ENCODE assay signal across 8 cellular contexts in genomic region chr4:3532714-3533336, GRCh38. TPM values are rescaled to one million over a fixed set of nuclear protein-coding genes. Genes with fewer than 3 reads are reported as not detected.
DNase-seq lines count a peak whose midpoint lies in the region; ATAC-seq, FAIRE-seq and TF ChIP-seq lines count a peak whose summit lies in the region.

No MANE protein-coding gene starts in this region.

- H3K4me3 ChIP-seq in BE2C (ENCODE audit: low read depth, low read length): peak overlapping the region; percentile 46
- peak overlapping the region; percentile 86 for H3K4me3 ChIP-seq in K562
- H3K4me3 ChIP-seq in tibial artery: peak overlapping the region; percentile 83 to 87

- ATAC-seq in HG02588 (IDR thresholded peaks at IDR 0.05; ENCODE audit: unreplicated experiment) (peak; percentile 2), K562 (peak; percentile 48), left lobe of liver (peak; percentile 72), HG03135 (IDR thresholded peaks at IDR 0.05; ENCODE audit: unreplicated experiment) (no peak)

- H3K9me3 ChIP-seq in BE2C (no peaks in the 10 kb centered on the region), K562 (replicated peaks; ENCODE audit: control insufficient read depth, insufficient read depth, low read depth, low read length) (no peaks in the 10 kb centered on the region), tibial artery (no peaks in the 10 kb centered on the region)

- TF ChIP-seq EP300 in K562 (IDR thresholded peaks at IDR 0.05; ENCODE audit: low read length): no peak

- 26% methylated on average over 32 of the region's 42 CpGs for WGBS in K562 (ENCODE audit: insufficient coverage, low coverage, missing lambda C conversion rate)

- intact Hi-C loops in K562 (cut with micrococcal nuclease) (no loop called here), tibial artery (cut with DNase I; ENCODE audit: low total_unique reads) (loop anchor here (1.0 kb wide), 1 partner anchor 16 kb away; no protein-coding TSS in a partner anchor)

- H3K9me1 ChIP-seq in K562 (ENCODE audit: control insufficient read depth, insufficient read depth, low read length): no peaks in the 10 kb centered on the region

- H2AFZ ChIP-seq in K562 (ENCODE audit: low read depth, low read length): peak overlapping the region; percentile 81

- DNase-seq in BE2C (no peak), K562 (ENCODE audit: extremely low read depth in 1 of 4, low spot score in 3 of 4) (no peak), left lobe of liver (ENCODE audit: low spot score) (no peak), tibial artery (peak in 1 of 2 donors; percentile 64), GM12891 (ENCODE audit: insufficient read length, low spot score) (no peak), activated gamma-delta T cell (lab: John Stamatoyannopoulos, UW) (no peak)

- POLR2A ChIA-PET in K562 (lab: Yijun Ruan, JAX): interaction anchor here (0.6 kb wide), 2 partner anchors 19 to 202 kb away, joined by 3 read pairs; no protein-coding TSS in a partner anchor

- H3K4me1 ChIP-seq in BE2C (no peaks in the 10 kb centered on the region; the same call in 1 of the 2 replicates), K562 (replicated peaks in 1 of 2; ENCODE audit: control insufficient read depth in 2 of 2, insufficient read depth in 2 of 2, low read length in 2 of 2) (peaks cover 9 to 40% of the 10 kb centered on the region in 2 experiments; a peak in 4 of 5 replicates), tibial artery (peaks cover 0 to 29% (median 25%) of the 10 kb centered on the region in 4 donors)

- H3K27ac ChIP-seq in K562 (ENCODE audit: extremely low read depth, low read depth, low read length) (no peak overlapping the region), tibial artery (peak overlapping the region; percentile 70 to 79)

- no TSS peak for BruUV-seq in K562 (replicated peaks; lab: Mats Ljungman, UMichigan)

- H4K20me1 ChIP-seq in K562 (replicated peaks; ENCODE audit: control insufficient read depth, insufficient read depth, low read length): peaks cover 26% of the 10 kb centered on the region

- no peak for TF ChIP-seq RAD21 in K562 (CRISPR knock-in tag; conservative IDR thresholded peaks at IDR 0.05 in 1 of 2, IDR thresholded peaks at IDR 0.05 in 1 of 2)

- in situ Hi-C loops in K562 (cut with MboI): no loop called here

- no peak for TF ChIP-seq POLR2A in K562 (conservative IDR thresholded peaks at IDR 0.05)
- no peak for TF ChIP-seq POLR2A in GM12891 (IDR thresholded peaks at IDR 0.05; ENCODE audit: low read depth, low read length)

- peak overlapping the region in 1 of 2 experiments; percentile 80; a peak in 2 of 4 replicates for H3K9ac ChIP-seq in K562 (ENCODE audit: insufficient read depth in 1 of 2, low read depth in 2 of 2, low read length in 2 of 2)

- peak overlapping the region; percentile 95 for H3K4me2 ChIP-seq in K562 (ENCODE audit: insufficient read depth, low read length)

- H3K36me3 ChIP-seq in BE2C: peaks cover 11% of the 10 kb centered on the region; the same call in 1 of the 2 replicates
- H3K36me3 ChIP-seq in K562 (ENCODE audit: control insufficient read depth, insufficient read depth, low read length): peaks cover 24% of the 10 kb centered on the region; the same call in 2 of the 3 replicates
- peaks cover 0 to 16% (median 6%) of the 10 kb centered on the region in 3 donors for H3K36me3 ChIP-seq in tibial artery

- FAIRE-seq in K562 (lab: Jason Lieb, UNC) (no peak), GM12891 (lab: Jason Lieb, UNC) (no peak)

- CTCF ChIA-PET in K562 (lab: Yijun Ruan, JAX; ENCODE audit: low intra/inter-chr PET ratio): no interaction called here

- H3K27me3 ChIP-seq in BE2C: no peaks in the 10 kb centered on the region
- peaks cover 5 to 15% of the 10 kb centered on the region in 2 experiments; a peak in 3 of 5 replicates for H3K27me3 ChIP-seq in K562 (ENCODE audit: control insufficient read depth in 2 of 2, insufficient read depth in 2 of 2, low read length in 2 of 2)
- no peaks in the 10 kb centered on the region for H3K27me3 ChIP-seq in tibial artery

- TF ChIP-seq CTCF in BE2C (IDR thresholded peaks at IDR 0.05; ENCODE audit: low read depth, low read length) (no peak), K562 (IDR thresholded peaks at IDR 0.05 in 2 of 3, conservative IDR thresholded peaks at IDR 0.05 in 1 of 3; ENCODE audit: insufficient read depth in 2 of 3, low read depth in 1 of 3, low read length in 3 of 3) (no peak), tibial artery (IDR thresholded peaks at IDR 0.05) (no peak)

- peaks cover 39% of the 10 kb centered on the region for H3K79me2 ChIP-seq in K562 (ENCODE audit: control insufficient read depth, insufficient read depth, low read length)

TF ChIP-seq in K562, 482 proteins besides CTCF, POLR2A, EP300 and RAD21:
- TF ChIP-seq ZNF324 (CRISPR knock-in tag; IDR thresholded peaks at IDR 0.05) (no peak), MED1 (CRISPR knock-in tag; IDR thresholded peaks at IDR 0.05; ENCODE audit: borderline replicate concordance) (no peak), TBL1XR1 (IDR thresholded peaks at IDR 0.05; ENCODE audit: low read length in 2 of 2) (0 out of 4 replicates have a peak, but pooled peaks of 1 of the 2 experiments have one; percentile 1), FOXM1 (IDR thresholded peaks at IDR 0.05; ENCODE audit: low read depth) (no peak), FOXM1 (CRISPR knock-in tag; IDR thresholded peaks at IDR 0.05; ENCODE audit: low read depth) (0 out of 2 replicates have a peak, but pooled peaks have one; percentile 11)

TF ChIP-seq in GM12891, 5 proteins besides CTCF, POLR2A, EP300 and RAD21:
- no peak for TF ChIP-seq PAX5 (IDR thresholded peaks at IDR 0.05; ENCODE audit: insufficient read depth, low read length, severe bottlenecking)
- TF ChIP-seq TAF1 (IDR thresholded peaks at IDR 0.05; ENCODE audit: low read depth, low read length): no peak
- no peak for TF ChIP-seq SPI1 (IDR thresholded peaks at IDR 0.05; ENCODE audit: low read depth, low read length)
- TF ChIP-seq POLR2AphosphoS5 (IDR thresholded peaks at IDR 0.05; ENCODE audit: low read depth, low read length): no peak
- TF ChIP-seq POU2F2 (IDR thresholded peaks at IDR 0.05; ENCODE audit: low read depth, low read length): no peak

RNA-seq across cellular contexts. Expression of gene LRPAP1, which starts 0.6 kb away (rescaled TPM):
- 74.0 TPM for polyA plus RNA-seq in BE2C (2012; ENCODE audit: insufficient read depth, insufficient read length, low read depth)
- 44.0 and 98.8 TPM in 2 replicates for total RNA-seq in K562 (2011; cell fraction: chromatin; rRNA removed; ENCODE audit: low replicate concordance)
- 76.2 and 78.7 TPM in 2 replicates for total RNA-seq in K562 (2011; cell fraction: nucleolus; rRNA removed)
- total RNA-seq in K562 (2011; cell fraction: nucleoplasm; rRNA removed): 43.0 and 46.3 TPM in 2 replicates
- total RNA-seq in K562 (2014; rRNA removed) (73.5 and 105 TPM in 2 replicates), K562 (2014; rRNA removed; fragmentation: Illumina TruSeq; extraction: Trizol) (18.7 and 24.6 TPM in 2 replicates), K562 (2015; rRNA removed; fragmentation: Illumina TruSeq; extraction: Trizol) (41.8 and 49.7 TPM in 2 replicates), K562 (2021) (72.0 and 75.5 TPM in 2 replicates), left lobe of liver (72.6 TPM)
- polyA plus RNA-seq in K562 (2011; rRNA removed) (43.6 and 45.0 TPM in 2 replicates), K562 (2014; fragmentation: Illumina TruSeq; extraction: Trizol) (33.1 and 55.4 TPM in 2 replicates), K562 (2014; fragmentation: Nextera tagmentation; extraction: Ambion mirVana) (1 to 10 TPM; 1.1 to 6.1 TPM), K562 (2014; rRNA removed) (57.7 and 69.9 TPM in 2 replicates)
- polyA plus RNA-seq in K562 (2011; cell fraction: cytosol; rRNA removed): 28.1 and 40.4 TPM in 2 replicates
- 33.7 and 47.1 TPM in 2 replicates for polyA plus RNA-seq in K562 (2011; cell fraction: nucleus; rRNA removed)
- polyA plus RNA-seq in K562 (2012): 70.2 and 113 TPM in 2 replicates
- 23.0 and 26.5 TPM in 2 replicates for polyA minus RNA-seq in K562 (2011; rRNA and poly(A)+ RNA removed)
- 19.7 and 31.3 TPM in 2 replicates for polyA minus RNA-seq in K562 (2011; cell fraction: cytosol; rRNA and poly(A)+ RNA removed)
- polyA minus RNA-seq in K562 (2011; cell fraction: nucleus; rRNA and poly(A)+ RNA removed): 17.9 and 19.5 TPM in 2 replicates
- polyA plus RNA-seq in GM12891 (2012; ENCODE audit: low read depth, missing spikeins): 46.7 TPM
